8 cellular contexts compared by ENCODE assay signal in genomic region chr6:28944412-28945006, GRCh38. TPM values are rescaled to one million over a fixed set of nuclear protein-coding genes. Genes with fewer than 3 reads are reported as not detected.
DNase-seq lines count a peak whose midpoint lies in the region; ATAC-seq and TF ChIP-seq lines count a peak whose summit lies in the region.

No MANE protein-coding gene starts in this region.

- H3F3A ChIP-seq in neural progenitor cell (ENCODE audit: low read depth), result peaks cover 38% of the 10 kb centered on the region

- peak overlapping the region; percentile 42 for H3K27ac ChIP-seq in CD4-positive, alpha-beta memory T cell (ENCODE audit: low read depth, low read length)
- H3K27ac ChIP-seq in RWPE1 (no peak overlapping the region), foreskin keratinocyte (peak overlapping the region; percentile 59), neural progenitor cell (no peak overlapping the region), suprapubic skin (peak overlapping the region; percentile 50)

- H3K27ac Mint-ChIP-seq in CD4-positive, alpha-beta memory T cell, result peak overlapping the region; percentile 87 to 95 (median 93)
- H3K27ac Mint-ChIP-seq in neural progenitor cell, result peak overlapping the region; percentile 98

- H3K9me3 ChIP-seq in CD4-positive, alpha-beta memory T cell (ENCODE audit: control insufficient read depth in 1 of 2, low read length in 2 of 2), result no peaks in the 10 kb centered on the region
- H3K9me3 ChIP-seq in neural progenitor cell (ENCODE audit: low read depth), result no peaks in the 10 kb centered on the region
- no peaks in the 10 kb centered on the region for H3K9me3 ChIP-seq in suprapubic skin

- H3K79me2 ChIP-seq in neural progenitor cell (ENCODE audit: low read depth), result no peaks in the 10 kb centered on the region

- 14% methylated on average over 13 of the region's 13 CpGs for WGBS in suprapubic skin

- TF ChIP-seq CTCF in RWPE1 (conservative IDR thresholded peaks at IDR 0.05; ENCODE audit: low read depth) (no peak), foreskin keratinocyte (conservative IDR thresholded peaks at IDR 0.05) (no peak), neural progenitor cell (IDR thresholded peaks at IDR 0.05) (no peak), suprapubic skin (IDR thresholded peaks at IDR 0.05) (no peak)

- no peak for TF ChIP-seq POLR2A in suprapubic skin (IDR thresholded peaks at IDR 0.05)

- H3K9me3 Mint-ChIP-seq in CD4-positive, alpha-beta memory T cell, result peaks cover 0 to 22% (median 0%) of the 10 kb centered on the region in 8 donors
- peaks cover 21% of the 10 kb centered on the region for H3K9me3 Mint-ChIP-seq in neural progenitor cell

- CTCF ChIA-PET in CD4-positive, alpha-beta memory T cell (lab: Charles Lee; ENCODE audit: partially characterized antibody), result interaction anchor here (0.7 to 1.0 kb wide), 3 partner anchors 21 to 79 kb away, joined by 3 read pairs; partner anchors contain the start of gene TRIM27
- CTCF ChIA-PET in RWPE1 (lab: Yijun Ruan, JAX), result no interaction called here

- peak overlapping the region; percentile 91 for H3K4me2 ChIP-seq in neural progenitor cell

- ATAC-seq in foreskin keratinocyte, result peak; percentile 6
- ATAC-seq in GM19023 (IDR thresholded peaks at IDR 0.05; ENCODE audit: unreplicated experiment), result no peak

- POLR2A ChIA-PET in CD4-positive, alpha-beta memory T cell (lab: Charles Lee; ENCODE audit: partially characterized antibody), result interaction anchor here (1.0 to 1.6 kb wide), 3 partner anchors 22 to 78 kb away, joined by 3 to 4 read pairs (median 4); no protein-coding TSS in a partner anchor
- POLR2A ChIA-PET in RWPE1 (lab: Yijun Ruan, JAX; ENCODE audit: low non-redundant PET), result no interaction called here

- intact Hi-C loops in CD4-positive, alpha-beta memory T cell (cut with micrococcal nuclease), result loop anchor here (1.0 to 10.0 kb wide), 4 partner anchors 62 to 1770 kb away; partner anchors contain the start of gene ZNF165

- no peaks in the 10 kb centered on the region for H3K36me3 ChIP-seq in CD4-positive, alpha-beta memory T cell (ENCODE audit: insufficient read depth, low read length)
- no peaks in the 10 kb centered on the region for H3K36me3 ChIP-seq in neural progenitor cell
- H3K36me3 ChIP-seq in suprapubic skin, result no peaks in the 10 kb centered on the region

- H3K36me3 Mint-ChIP-seq in CD4-positive, alpha-beta memory T cell, result peaks cover 0 to 18% of the 10 kb centered on the region in 2 donors
- H3K36me3 Mint-ChIP-seq in neural progenitor cell, result peaks cover 4% of the 10 kb centered on the region

- DNase-seq in CD4-positive, alpha-beta memory T cell, result peak; percentile 74 to 80 (median 78)
- peak; percentile 81 for DNase-seq in Jurkat, Clone E6-1 (ENCODE audit: low read depth, low spot score)
- peak; percentile 18 for DNase-seq in RWPE1 (ENCODE audit: low spot score)
- peak; percentile 56 for DNase-seq in activated gamma-delta T cell treated with anti-CD3 and anti-CD28 coated beads, Interleukin-2, amount 50 U/mL, for 16 hours (ENCODE audit: low read depth)
- peak; percentile 55 to 79 for DNase-seq in foreskin keratinocyte
- DNase-seq in neural progenitor cell (ENCODE audit: low spot score), result peak; percentile 79
- DNase-seq in suprapubic skin (ENCODE audit: low spot score in 2 of 2), result no peak

- H3K4me3 ChIP-seq in CD4-positive, alpha-beta memory T cell (ENCODE audit: low read length in 2 of 2), result peak overlapping the region; percentile 63 to 66
- H3K4me3 ChIP-seq in Jurkat, Clone E6-1 (ENCODE audit: low read length), result peak overlapping the region; percentile 74
- H3K4me3 ChIP-seq in neural progenitor cell, result peak overlapping the region; percentile 77
- H3K4me3 ChIP-seq in suprapubic skin, result peak overlapping the region; percentile 45

- H3K9ac ChIP-seq in neural progenitor cell, result peak overlapping the region; percentile 16

- no peaks in the 10 kb centered on the region for H4K20me1 ChIP-seq in neural progenitor cell (ENCODE audit: low read depth)

- no peak for TF ChIP-seq EP300 in suprapubic skin (IDR thresholded peaks at IDR 0.05)

- peaks cover 26 to 58% (median 44%) of the 10 kb centered on the region in 4 donors for H3K4me1 Mint-ChIP-seq in CD4-positive, alpha-beta memory T cell
- H3K4me1 Mint-ChIP-seq in neural progenitor cell, result peaks cover 25% of the 10 kb centered on the region

- H2AFZ ChIP-seq in neural progenitor cell (replicated peaks), result peak overlapping the region; percentile 80

- peak overlapping the region; percentile 85 to 96 (median 88) for H3K4me3 Mint-ChIP-seq in CD4-positive, alpha-beta memory T cell
- peak overlapping the region; percentile 96 for H3K4me3 Mint-ChIP-seq in neural progenitor cell

- H3K27me3 ChIP-seq in CD4-positive, alpha-beta memory T cell (ENCODE audit: insufficient read depth, low read length), result no peaks in the 10 kb centered on the region
- H3K27me3 ChIP-seq in foreskin keratinocyte, result no peaks in the 10 kb centered on the region
- H3K27me3 ChIP-seq in neural progenitor cell, result no peaks in the 10 kb centered on the region
- no peaks in the 10 kb centered on the region for H3K27me3 ChIP-seq in suprapubic skin

- peaks cover 35% of the 10 kb centered on the region for H3K4me1 ChIP-seq in CD4-positive, alpha-beta memory T cell (ENCODE audit: insufficient read depth, low read length)
- peaks cover 5% of the 10 kb centered on the region for H3K4me1 ChIP-seq in foreskin keratinocyte
- peaks cover 4% of the 10 kb centered on the region for H3K4me1 ChIP-seq in neural progenitor cell
- peaks cover 36% of the 10 kb centered on the region for H3K4me1 ChIP-seq in suprapubic skin

- peaks cover 0 to 10% of the 10 kb centered on the region in 2 donors for H3K27me3 Mint-ChIP-seq in CD4-positive, alpha-beta memory T cell
- H3K27me3 Mint-ChIP-seq in neural progenitor cell (ENCODE audit: insufficient read depth, low read depth), result peaks cover 39% of the 10 kb centered on the region

RNA-seq across cellular contexts. Expression of gene TRIM27, which starts 20.7 kb away (rescaled TPM):
- 100 to 1,000 TPM; 102 to 108 TPM for total RNA-seq in CD4-positive, alpha-beta memory T cell
- 10 to 100 TPM; 51.6 to 64.6 TPM for polyA plus RNA-seq in CD4-positive, alpha-beta memory T cell
- 56.8 TPM for polyA plus RNA-seq in Jurkat, Clone E6-1 (2012; ENCODE audit: insufficient read depth, insufficient read length)
- 50.9 and 60.1 TPM in 2 replicates for total RNA-seq in foreskin keratinocyte
- 35.0 and 37.5 TPM in 2 replicates for polyA plus RNA-seq in foreskin keratinocyte
- 69.0 and 94.5 TPM in 2 replicates for total RNA-seq in neural progenitor cell (ENCODE audit: low replicate concordance)
- total RNA-seq in suprapubic skin, result 10 to 100 TPM; 30.0 to 48.0 (median 40.2) TPM

Comparison
In these comparisons a context has a peak if more than half of its experiments do, and no peak if none do; other contexts are left out.
1. DNase-seq: peak in CD4-positive, alpha-beta memory T cell (5 of 5), Jurkat, Clone E6-1 (single experiment), RWPE1 (single experiment), activated gamma-delta T cell treated with anti-CD3 and anti-CD28 coated beads, Interleukin-2, amount 50 U/mL, for 16 hours (single experiment), foreskin keratinocyte (2 of 2) and neural progenitor cell (single experiment); none in suprapubic skin (0 of 2).
2. H3K27ac ChIP-seq: peak in CD4-positive, alpha-beta memory T cell (single experiment), foreskin keratinocyte (single experiment) and suprapubic skin (single experiment); none in RWPE1 (single experiment) and neural progenitor cell (single experiment).
3. Peak in every context shown above with its lines, with median percentiles within 50 percentile points of each other: H3K4me3 ChIP-seq.